16 cellular contexts compared by ENCODE assay signal in genomic region chr13:110070511-110071120, GRCh38.
DNase-seq lines count a peak whose midpoint lies in the region; ATAC-seq, FAIRE-seq and TF ChIP-seq lines count a peak whose summit lies in the region.
"Had no signal": no experiment of that assay in that cellular context is flagged by ENCODE, and none has a peak within 500 bp of the region (broad histone marks: within the 10 kb centered on the region; RNA-seq: fewer than 3 reads in every experiment).

No MANE protein-coding gene starts in this region.

- no peaks in the 10 kb centered on the region for H3K36me3 ChIP-seq in neural progenitor cell
- H3K36me3 ChIP-seq: left lung, MG63 had no signal

- no peak overlapping the region for H3K9ac ChIP-seq in neural progenitor cell

- peak; percentile 72 for DNase-seq in EL
- no peak for DNase-seq in RCC 7860 (ENCODE audit: low spot score)
- DNase-seq in epithelial cell of esophagus (ENCODE audit: low read depth): peak; percentile 93
- no peak for DNase-seq in neural progenitor cell (ENCODE audit: low spot score)
- no peak for DNase-seq in NOMO-1 treated with DMSO at 0.1 percent for 48 hours (lab: John Stamatoyannopoulos, UW; ENCODE audit: unreplicated experiment)
- DNase-seq in dorsolateral prefrontal cortex: no peak
- no peak for DNase-seq in cerebellar cortex (ENCODE audit: low spot score)
- DNase-seq: activated gamma-delta T cell, cortex of kidney, left lung, MG63, small intestine had no signal

- H4K20me1 ChIP-seq in neural progenitor cell (ENCODE audit: low read depth): no peaks in the 10 kb centered on the region

- H3K27ac Mint-ChIP-seq in neural progenitor cell: no peak overlapping the region
- H3K27ac Mint-ChIP-seq: nephron; T-helper 2 cell treated with Interferon-gamma antibody and Interleukin-4, amounts not matched to agents 5 μg/mL and 100 μg/mL, for 36 hours had no signal

- H3K27ac ChIP-seq in neural progenitor cell: no peak overlapping the region
- no peak overlapping the region for H3K27ac ChIP-seq in dorsolateral prefrontal cortex
- H3K27ac ChIP-seq: left lung had no signal

- H3K27me3 ChIP-seq in neural progenitor cell (no peaks in the 10 kb centered on the region), dorsolateral prefrontal cortex (peaks cover 0 to 4% (median 0%) of the 10 kb centered on the region in 45 donors)
- H3K27me3 ChIP-seq: left lung, MG63 had no signal

- peaks cover 14% of the 10 kb centered on the region for H3F3A ChIP-seq in neural progenitor cell (ENCODE audit: low read depth)

- no peaks in the 10 kb centered on the region for H3K9me3 ChIP-seq in neural progenitor cell (ENCODE audit: low read depth)
- H3K9me3 ChIP-seq: left lung, MG63 had no signal

- H3K4me3 ChIP-seq in epithelial cell of esophagus (ENCODE audit: low read length) (no peak overlapping the region), neural progenitor cell (peak overlapping the region; percentile 10), dorsolateral prefrontal cortex (no peak overlapping the region)
- H3K4me3 ChIP-seq: left lung, MG63 had no signal

- H3K36me3 Mint-ChIP-seq in neural progenitor cell: peaks cover 1% of the 10 kb centered on the region

- H3K4me1 Mint-ChIP-seq in neural progenitor cell: peaks cover 15% of the 10 kb centered on the region
- H3K4me1 Mint-ChIP-seq: nephron had no signal

- H3K79me2 ChIP-seq in neural progenitor cell (ENCODE audit: low read depth): no peaks in the 10 kb centered on the region

- intact Hi-C loops in dorsolateral prefrontal cortex (cut with DNase I): no loop called here

- H3K4me2 ChIP-seq in neural progenitor cell: peak overlapping the region; percentile 53

- no peak for ATAC-seq in GM19328 (IDR thresholded peaks at IDR 0.05; ENCODE audit: unreplicated experiment)
- ATAC-seq: left lung, Panc1 had no signal

- no peak overlapping the region for H2AFZ ChIP-seq in neural progenitor cell (replicated peaks)

- H3K4me3 Mint-ChIP-seq in neural progenitor cell: no peak overlapping the region
- H3K4me3 Mint-ChIP-seq: nephron; T-helper 2 cell treated with Interferon-gamma antibody and Interleukin-4, amounts not matched to agents 5 μg/mL and 100 μg/mL, for 36 hours had no signal

- H3K4me1 ChIP-seq in neural progenitor cell: peaks cover 29% of the 10 kb centered on the region
- H3K4me1 ChIP-seq: left lung had no signal

- H3K27me3 Mint-ChIP-seq in neural progenitor cell (ENCODE audit: insufficient read depth, low read depth): peaks cover 6% of the 10 kb centered on the region

- H3K9me3 Mint-ChIP-seq in neural progenitor cell: peaks cover 8% of the 10 kb centered on the region
- H3K9me3 Mint-ChIP-seq: nephron; T-helper 2 cell treated with Interferon-gamma antibody and Interleukin-4, amounts not matched to agents 5 μg/mL and 100 μg/mL, for 36 hours had no signal

- FAIRE-seq in RCC 7860 (lab: Jason Lieb, UNC): peak; percentile 79
- FAIRE-seq: small intestine had no signal

- TF ChIP-seq CTCF in epithelial cell of esophagus (IDR thresholded peaks at IDR 0.05; ENCODE audit: insufficient read depth, low read depth, low read length, missing control alignments) (no peak), neural progenitor cell (IDR thresholded peaks at IDR 0.05) (no peak), dorsolateral prefrontal cortex (IDR thresholded peaks at IDR 0.05 in 54 of 56, conservative IDR thresholded peaks at IDR 0.05 in 2 of 56; ENCODE audit: low read depth in 1 of 56, partially characterized antibody in 56 of 56) (no peak)

Comparison
In these comparisons a context has a peak if more than half of its experiments do, and no peak if none do; other contexts are left out.
1. DNase-seq: peak in EL (single experiment) and epithelial cell of esophagus (single experiment); none in RCC 7860 (single experiment), neural progenitor cell (single experiment), NOMO-1 treated with DMSO at 0.1 percent for 48 hours (single experiment), dorsolateral prefrontal cortex (0 of 10) and cerebellar cortex (single experiment).